Comparison of ENCODE assay signal across 27 cellular contexts in the genomic region with DNA sequence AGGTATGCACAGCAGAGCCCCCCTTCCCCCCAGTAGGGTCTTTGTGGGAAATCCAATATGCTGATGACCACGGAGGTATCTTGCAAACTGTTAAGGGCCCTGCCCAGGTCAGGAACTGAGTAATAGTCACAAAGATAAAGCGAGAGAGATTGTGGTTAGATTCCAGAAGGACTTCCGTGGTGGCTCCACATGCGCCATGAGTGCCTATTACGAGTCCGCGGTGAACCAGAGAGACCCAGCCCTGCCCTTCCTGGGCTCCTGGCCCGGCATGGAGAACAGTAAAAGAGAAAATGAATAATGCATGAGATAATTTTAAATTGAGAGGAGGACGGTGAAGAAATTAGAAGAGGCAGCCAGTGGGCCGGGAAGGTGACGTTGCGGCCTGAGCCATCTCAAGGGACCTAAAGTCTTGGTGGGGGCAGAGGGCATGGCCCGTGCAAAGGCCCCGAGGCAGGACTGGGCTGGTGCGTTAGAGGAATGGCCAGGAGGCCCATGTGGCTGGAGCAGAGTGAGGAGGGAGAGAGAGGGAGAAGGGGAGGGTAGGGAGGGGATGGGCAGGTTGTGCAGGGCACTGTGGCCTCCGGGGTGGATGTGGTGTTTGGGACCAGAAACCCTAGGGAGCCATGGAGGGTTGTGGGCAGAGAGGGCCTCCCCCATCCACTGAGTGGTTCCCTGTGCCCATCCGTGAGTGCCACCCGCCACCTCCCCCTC. TPM values are rescaled to one million over a fixed set of nuclear protein-coding genes. Genes with fewer than 3 reads are reported as not detected.
A peak's percentile ranks its signal among the peaks of the same experiment; 100 is the strongest.
DNase-seq lines count a peak whose midpoint lies in the region; ATAC-seq, FAIRE-seq and TF ChIP-seq lines count a peak whose summit lies in the region.
"Had no signal": no experiment of that assay in that cellular context is flagged by ENCODE, and none has a peak within 500 bp of the region (broad histone marks: within the 10 kb centered on the region; RNA-seq: fewer than 3 reads in every experiment).

No MANE protein-coding gene starts in this region.

- H4K20me1 ChIP-seq in HCT116 (ENCODE audit: insufficient read depth) (no peaks in the 10 kb centered on the region), astrocyte (ENCODE audit: insufficient read depth, low read length) (no peaks in the 10 kb centered on the region), hepatocyte (ENCODE audit: insufficient read depth, poor library complexity, severe bottlenecking) (no peaks in the 10 kb centered on the region)

- H3K4me2 ChIP-seq in HCT116 (ENCODE audit: low read length) (peak overlapping the region; percentile 14; the same call in 1 of the 2 replicates), astrocyte (ENCODE audit: low read length) (peak overlapping the region; percentile 47), hepatocyte (no peak overlapping the region)
- H3K4me2 ChIP-seq: neural progenitor cell had no signal

- CTCF ChIA-PET in HCT116 (lab: Charles Lee) (no interaction called here), RWPE1 (lab: Yijun Ruan, JAX) (interaction anchor here (0.9 kb wide), 1 partner anchor 15 kb away, joined by 4 read pairs; no protein-coding TSS in a partner anchor)
- CTCF ChIA-PET in activated naive CD4-positive, alpha-beta T cell treated with anti-CD3 and anti-CD28 coated beads for 36 hours (lab: Charles Lee) = no interaction called here

- no peak for TF ChIP-seq POLR2A in HCT116 (IDR thresholded peaks at IDR 0.05; ENCODE audit: borderline replicate concordance, extremely low read depth, insufficient read depth, insufficient read length)

- BruUV-seq in HCT116 (replicated peaks; lab: Mats Ljungman, UMichigan) = no TSS peak

- peaks cover 54% of the 10 kb centered on the region for H3K27me3 Mint-ChIP-seq in astrocyte (ENCODE audit: low read depth, unreplicated experiment)
- H3K27me3 Mint-ChIP-seq in activated naive CD4-positive, alpha-beta T cell treated with anti-CD3 and anti-CD28 coated beads for 36 hours (ENCODE audit: low read depth) = peaks cover 21% of the 10 kb centered on the region

- H3K36me3 ChIP-seq in HCT116 (ENCODE audit: control insufficient read depth in 1 of 2, insufficient read depth in 2 of 2, low read length in 2 of 2) (no peaks in the 10 kb centered on the region), astrocyte (ENCODE audit: insufficient read depth, low read length) (no peaks in the 10 kb centered on the region), hepatocyte (replicated peaks; ENCODE audit: insufficient read depth, low read depth) (no peaks in the 10 kb centered on the region)
- H3K36me3 ChIP-seq: neural progenitor cell, prostate gland, vagina had no signal

- intact Hi-C loops in HCT116 (cut with micrococcal nuclease) = no loop called here
- intact Hi-C loops in activated naive CD4-positive, alpha-beta T cell treated with anti-CD3 and anti-CD28 coated beads for 36 hours (cut with micrococcal nuclease) = no loop called here

- no peaks in the 10 kb centered on the region for H3K79me2 ChIP-seq in HCT116 (ENCODE audit: insufficient read depth, low read length)
- H3K79me2 ChIP-seq in astrocyte (ENCODE audit: insufficient read depth, low read length) = no peaks in the 10 kb centered on the region
- no peaks in the 10 kb centered on the region for H3K79me2 ChIP-seq in hepatocyte

- no peak overlapping the region for H3K27ac Mint-ChIP-seq in astrocyte (ENCODE audit: unreplicated experiment)
- no peak overlapping the region for H3K27ac Mint-ChIP-seq in activated naive CD4-positive, alpha-beta T cell treated with anti-CD3 and anti-CD28 coated beads for 36 hours
- H3K27ac Mint-ChIP-seq: activated CD8-positive, alpha-beta T cell treated with anti-CD3 and anti-CD28 coated beads, Interleukin-2, amount 10 ng/mL, durations not matched to agents 7 days and 5 days; CD8-positive, alpha-beta T cell; neural progenitor cell had no signal

- no peaks in the 10 kb centered on the region for H3K9me2 ChIP-seq in HCT116 (ENCODE audit: insufficient read depth)
- no peaks in the 10 kb centered on the region for H3K9me2 ChIP-seq in hepatocyte (replicated peaks; ENCODE audit: insufficient read depth)

- H3K9me3 Mint-ChIP-seq in astrocyte (ENCODE audit: unreplicated experiment) = peaks cover 3% of the 10 kb centered on the region
- H3K9me3 Mint-ChIP-seq in activated naive CD4-positive, alpha-beta T cell treated with anti-CD3 and anti-CD28 coated beads for 36 hours = no peaks in the 10 kb centered on the region
- H3K9me3 Mint-ChIP-seq: CD8-positive, alpha-beta T cell; central memory CD8-positive, alpha-beta T cell; neural progenitor cell had no signal

- peaks cover 13% of the 10 kb centered on the region; the same call in 1 of the 2 replicates for H3K27me3 ChIP-seq in HCT116 (ENCODE audit: insufficient read depth, low read length)
- peaks cover 8% of the 10 kb centered on the region for H3K27me3 ChIP-seq in astrocyte (ENCODE audit: insufficient read depth, low read length)
- no peaks in the 10 kb centered on the region for H3K27me3 ChIP-seq in hepatocyte
- H3K27me3 ChIP-seq: vagina had no signal

- POLR2A ChIA-PET in HCT116 (lab: Charles Lee) (no interaction called here), RWPE1 (lab: Yijun Ruan, JAX; ENCODE audit: low non-redundant PET) (no interaction called here)

- H3K4me3 ChIP-seq in AG10803 (ENCODE audit: low read length) (no peak overlapping the region), HCT116 (replicated peaks in 1 of 2; ENCODE audit: low read depth in 1 of 2, low read length in 2 of 2) (no peak overlapping the region), astrocyte (ENCODE audit: insufficient read depth, low read depth, low read length) (no peak overlapping the region), hepatocyte (no peak overlapping the region)
- H3K4me3 ChIP-seq: dorsolateral prefrontal cortex, neural progenitor cell, prostate gland, vagina had no signal

- RAD21 ChIA-PET in HCT116 (lab: Charles Lee; ENCODE audit: low non-redundant PET in 1 of 2, low total read pairs in 2 of 2, uncharacterized antibody in 2 of 2, unreplicated experiment in 2 of 2) = no interaction called here

- H2AFZ ChIP-seq in HCT116 (ENCODE audit: low read depth, low read length, poor library complexity, severe bottlenecking) (no peak overlapping the region), astrocyte (ENCODE audit: low read depth, low read length) (no peak overlapping the region), hepatocyte (no peak overlapping the region)
- H2AFZ ChIP-seq: neural progenitor cell had no signal

- H3K36me3 Mint-ChIP-seq in astrocyte (ENCODE audit: low read depth, unreplicated experiment) = no peaks in the 10 kb centered on the region
- H3K36me3 Mint-ChIP-seq in activated naive CD4-positive, alpha-beta T cell treated with anti-CD3 and anti-CD28 coated beads for 36 hours (ENCODE audit: low read depth) = no peaks in the 10 kb centered on the region
- H3K36me3 Mint-ChIP-seq: CD8-positive, alpha-beta T cell; neural progenitor cell had no signal

- H3K9me3 ChIP-seq in HCT116 (ENCODE audit: control insufficient read depth in 1 of 2, insufficient read depth in 1 of 2, low read depth in 1 of 2, low read length in 2 of 2) (no peaks in the 10 kb centered on the region), astrocyte (ENCODE audit: insufficient read depth, low read depth, low read length) (no peaks in the 10 kb centered on the region), hepatocyte (ENCODE audit: low read depth) (no peaks in the 10 kb centered on the region)
- H3K9me3 ChIP-seq: prostate gland, vagina had no signal

- no peak overlapping the region for H3K4me3 Mint-ChIP-seq in astrocyte (ENCODE audit: unreplicated experiment)
- H3K4me3 Mint-ChIP-seq in activated naive CD4-positive, alpha-beta T cell treated with anti-CD3 and anti-CD28 coated beads for 36 hours = no peak overlapping the region
- H3K4me3 Mint-ChIP-seq: activated CD8-positive, alpha-beta T cell treated with anti-CD3 and anti-CD28 coated beads, Interleukin-2, amount 10 ng/mL, durations not matched to agents 7 days and 5 days; CD8-positive, alpha-beta T cell; central memory CD8-positive, alpha-beta T cell; neural progenitor cell had no signal

- DNase-seq in AG10803 (ENCODE audit: low read depth) (peak; percentile 41), HCT116 (ENCODE audit: low read depth, low spot score) (no peak), astrocyte (ENCODE audit: low read depth) (peak; percentile 84), iPS-NIHi11 (ENCODE audit: low spot score) (peak; percentile 4), hepatocyte (ENCODE audit: low spot score) (no peak), RWPE1 (ENCODE audit: low spot score) (no peak)
- no peak for DNase-seq in activated naive CD4-positive, alpha-beta T cell treated with anti-CD3 and anti-CD28 coated beads for 36 hours
- DNase-seq: activated CD4-positive, CD25-positive, alpha-beta regulatory T cell treated with anti-CD3 and anti-CD28 coated beads, Interleukin-2, amount 50 U/mL, for 72 hours; activated CD8-positive, alpha-beta T cell treated with anti-CD3 and anti-CD28 coated beads, Interleukin-2, amount 10 ng/mL, durations not matched to agents 7 days and 5 days; activated gamma-delta T cell treated with Interleukin-2 at 50 U/mL for 16 hours; amygdala; CD8-positive, alpha-beta T cell; DMS53; dorsolateral prefrontal cortex; foreskin melanocyte; hippocampal formation; islet precursor cell; MM.1S; NCI-H1417 treated with DMSO at 0.1 percent for 48 hours; NCI-H524 treated with DMSO at 0.1 percent for 48 hours; stimulated activated CD4-positive, alpha-beta T cell treated with anti-CD3 and anti-CD28 coated beads, Interleukin-1b, Interleukin-23, amount 100 ng/mL, for 48 hours had no signal

- no peaks in the 10 kb centered on the region for H3K4me1 Mint-ChIP-seq in astrocyte (ENCODE audit: low read depth, unreplicated experiment)
- H3K4me1 Mint-ChIP-seq in activated naive CD4-positive, alpha-beta T cell treated with anti-CD3 and anti-CD28 coated beads for 36 hours (ENCODE audit: low read depth) = no peaks in the 10 kb centered on the region
- H3K4me1 Mint-ChIP-seq: central memory CD8-positive, alpha-beta T cell; neural progenitor cell had no signal

- H3K9ac ChIP-seq in HCT116 (ENCODE audit: low read length) (no peak overlapping the region), astrocyte (ENCODE audit: low read length) (peak overlapping the region; percentile 27)
- H3K9ac ChIP-seq: neural progenitor cell had no signal

- ATAC-seq in HCT116 (no peak), GM18502 (IDR thresholded peaks at IDR 0.05; ENCODE audit: poor library complexity, unreplicated experiment) (no peak)
- ATAC-seq: activated CD8-positive, alpha-beta T cell treated with anti-CD3 and anti-CD28 coated beads, Interleukin-2, amount 10 ng/mL, durations not matched to agents 7 days and 5 days; CD8-positive, alpha-beta T cell had no signal

- FAIRE-seq in astrocyte (lab: Jason Lieb, UNC) = no peak
- FAIRE-seq: GM12891 had no signal

- H3K27ac ChIP-seq in HCT116 (ENCODE audit: low read depth, low read length) (no peak overlapping the region), astrocyte (ENCODE audit: low read depth, low read length) (no peak overlapping the region), hepatocyte (no peak overlapping the region), RWPE1 (no peak overlapping the region)
- H3K27ac ChIP-seq: dorsolateral prefrontal cortex, neural progenitor cell, prostate gland, vagina had no signal

- TF ChIP-seq CTCF in AG10803 (conservative IDR thresholded peaks at IDR 0.05; ENCODE audit: low read length) (no peak), HCT116 (IDR thresholded peaks at IDR 0.05 in 2 of 3, conservative IDR thresholded peaks at IDR 0.05 in 1 of 3; ENCODE audit: borderline replicate concordance in 1 of 3, insufficient read depth in 1 of 3, low read depth in 2 of 3, low read length in 2 of 3) (no peak), astrocyte (IDR thresholded peaks at IDR 0.05; ENCODE audit: insufficient read depth, low read depth, low read length) (no peak), hepatocyte (IDR thresholded peaks at IDR 0.05; ENCODE audit: poor library complexity) (no peak), RWPE1 (conservative IDR thresholded peaks at IDR 0.05; ENCODE audit: low read depth) (no peak)

- no peak for TF ChIP-seq RAD21 in HCT116 (IDR thresholded peaks at IDR 0.05; ENCODE audit: low read depth)

- H3K4me1 ChIP-seq in HCT116 (ENCODE audit: control insufficient read depth in 1 of 2, insufficient read depth in 2 of 2, low read length in 2 of 2) = peaks cover 5 to 17% of the 10 kb centered on the region in 2 experiments; a peak in 3 of 4 replicates
- peaks cover 7% of the 10 kb centered on the region for H3K4me1 ChIP-seq in astrocyte (ENCODE audit: insufficient read depth, low read length)
- no peaks in the 10 kb centered on the region for H3K4me1 ChIP-seq in hepatocyte (ENCODE audit: insufficient read depth)
- H3K4me1 ChIP-seq: neural progenitor cell, prostate gland, vagina had no signal

- WGBS in hepatocyte (ENCODE audit: low lambda C conversion rate, missing lambda C conversion rate) = 71% methylated on average over 15 of the region's 18 CpGs

RNA-seq across cellular contexts. Expression of a gene that starts 46.6 kb away (rescaled TPM):
- total RNA-seq in HCT116 (2021; ENCODE audit: unreplicated experiment) (116 TPM), astrocyte (38.3 and 49.8 TPM in 2 replicates), hepatocyte (7.1 and 7.8 TPM in 2 replicates)
- 42.8 and 55.4 TPM in 2 replicates for polyA plus RNA-seq in HCT116 (2012)
- polyA plus RNA-seq in hepatocyte = 20.9 and 30.5 TPM in 2 replicates
- 10 to 100 TPM; 11.9 to 12.8 TPM for total RNA-seq in activated naive CD4-positive, alpha-beta T cell treated with anti-CD3 and anti-CD28 coated beads for 36 hours

Comparison
In these comparisons a context has a peak if more than half of its experiments do, and no peak if none do; other contexts are left out.
1. DNase-seq: peak in AG10803 (single experiment), astrocyte (single experiment) and iPS-NIHi11 (single experiment); none in HCT116 (single experiment), hepatocyte (single experiment), RWPE1 (single experiment) and activated naive CD4-positive, alpha-beta T cell treated with anti-CD3 and anti-CD28 coated beads for 36 hours (single experiment).